ENCODE assay signal across 10 cellular contexts in the genomic region with DNA sequence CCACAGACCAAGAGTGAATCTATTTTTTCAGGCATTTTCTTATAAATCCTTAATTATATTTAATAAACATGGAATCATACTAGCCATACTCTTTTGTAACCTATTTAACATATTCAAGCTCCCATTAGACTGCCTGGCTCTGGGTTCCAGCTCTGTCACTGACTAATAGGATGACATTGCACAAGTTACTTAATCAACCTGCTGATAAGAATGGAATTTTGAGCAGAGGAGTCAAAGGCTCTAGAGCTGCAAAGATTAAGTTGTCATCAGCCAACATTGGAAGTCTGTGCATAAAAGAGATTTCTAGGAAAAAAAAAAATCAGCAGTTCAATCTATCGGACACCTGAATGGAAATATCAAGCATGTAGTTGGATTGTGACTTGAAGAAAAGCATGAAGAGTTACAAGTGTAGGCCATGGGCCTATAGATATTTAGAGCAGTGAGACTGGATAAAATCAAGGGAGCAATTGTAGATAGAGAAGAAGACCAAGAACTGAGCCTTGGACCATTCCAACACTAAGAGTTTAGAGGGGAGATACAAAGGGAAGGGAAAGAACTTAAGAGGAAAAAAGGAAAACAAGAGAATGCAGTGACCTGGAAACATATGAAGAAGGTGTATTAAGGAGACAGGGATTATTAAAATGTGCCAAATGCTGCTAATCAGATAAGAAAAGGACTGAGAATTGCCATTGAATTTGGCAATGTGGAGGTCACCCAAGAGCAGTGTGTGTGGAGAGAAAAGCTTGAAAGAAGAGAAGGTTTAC. TPM values are rescaled to one million over a fixed set of nuclear protein-coding genes. Genes with fewer than 3 reads are reported as not detected.
DNase-seq lines count a peak whose midpoint lies in the region; ATAC-seq and TF ChIP-seq lines count a peak whose summit lies in the region.
"Had no signal": no experiment of that assay in that cellular context is flagged by ENCODE, and none has a peak within 500 bp of the region (broad histone marks: within the 10 kb centered on the region; RNA-seq: fewer than 3 reads in every experiment).

No MANE protein-coding gene starts in this region.

- no peak overlapping the region for H3K27ac Mint-ChIP-seq in endothelial cell (ENCODE audit: unreplicated experiment)
- H3K27ac Mint-ChIP-seq: activated naive CD4-positive, alpha-beta T cell treated with anti-CD3 and anti-CD28 coated beads, Interleukin-2, amount 50 U/mL, for 24 hours had no signal

- no peak for TF ChIP-seq POLR2A in stomach (IDR thresholded peaks at IDR 0.05)

- TF ChIP-seq CTCF in stomach (IDR thresholded peaks at IDR 0.05), result no peak
- no peak for TF ChIP-seq CTCF in endothelial cell (IDR thresholded peaks at IDR 0.05; ENCODE audit: unreplicated experiment)
- no peak for TF ChIP-seq CTCF in omental fat pad (IDR thresholded peaks at IDR 0.05)

- no peaks in the 10 kb centered on the region for H3K27me3 ChIP-seq in stomach

- ATAC-seq in GM18907 (IDR thresholded peaks at IDR 0.05; ENCODE audit: unreplicated experiment), result no peak
- ATAC-seq in HG03378 (IDR thresholded peaks at IDR 0.05; ENCODE audit: unreplicated experiment), result no peak
- ATAC-seq in omental fat pad (ENCODE audit: low FRiP score), result no peak

- no peaks in the 10 kb centered on the region for H3K9me3 Mint-ChIP-seq in endothelial cell (ENCODE audit: unreplicated experiment)
- H3K9me3 Mint-ChIP-seq: activated naive CD4-positive, alpha-beta T cell treated with anti-CD3 and anti-CD28 coated beads, Interleukin-2, amount 50 U/mL, for 24 hours had no signal

- WGBS in stomach, 5 donors, result 55 to 80% (median 71%) methylated on average over 1 of the region's 1 CpG

- no peaks in the 10 kb centered on the region for H3K27me3 Mint-ChIP-seq in endothelial cell (ENCODE audit: unreplicated experiment)

- H3K36me3 ChIP-seq in stomach, result no peaks in the 10 kb centered on the region

- H3K36me3 Mint-ChIP-seq in endothelial cell (ENCODE audit: low read depth, unreplicated experiment), result no peaks in the 10 kb centered on the region
- H3K36me3 Mint-ChIP-seq: activated naive CD4-positive, alpha-beta T cell treated with anti-CD3 and anti-CD28 coated beads, Interleukin-2, amount 50 U/mL, for 24 hours had no signal

- H3K4me3 Mint-ChIP-seq in endothelial cell (ENCODE audit: unreplicated experiment), result no peak overlapping the region
- H3K4me3 Mint-ChIP-seq: activated naive CD4-positive, alpha-beta T cell treated with anti-CD3 and anti-CD28 coated beads, Interleukin-2, amount 50 U/mL, for 24 hours had no signal

- peaks cover 22 to 60% (median 34%) of the 10 kb centered on the region in 4 donors for H3K4me1 ChIP-seq in stomach

- H3K9me3 ChIP-seq in stomach, result no peaks in the 10 kb centered on the region

- DNase-seq in HCEC 1CT, result peak; percentile 19
- DNase-seq in amniotic epithelial cell (ENCODE audit: low read depth), result peak; percentile 94
- peak; percentile 83 for DNase-seq in iris pigment epithelial cell (ENCODE audit: low read depth)
- DNase-seq in stomach, result no peak
- no peak for DNase-seq in endothelial cell (ENCODE audit: low spot score)
- no peak for DNase-seq in omental fat pad (ENCODE audit: low spot score)
- DNase-seq: NCI-H1417 had no signal

- peak overlapping the region in 4 of 5 donors; percentile 65 to 85 (median 76) for H3K27ac ChIP-seq in stomach

- TF ChIP-seq EP300 in stomach (IDR thresholded peaks at IDR 0.05), result no peak

- intact Hi-C loops in stomach (cut with DNase I; ENCODE audit: low total_unique reads), result no loop called here

- peaks cover 38% of the 10 kb centered on the region for H3K4me1 Mint-ChIP-seq in endothelial cell (ENCODE audit: unreplicated experiment)

- H3K4me3 ChIP-seq in stomach, result no peak overlapping the region

RNA-seq across cellular contexts. Expression of a gene that starts 11.0 kb away (rescaled TPM):
- total RNA-seq in stomach, result 10 to 100 TPM in 4 of 5 donors, 1 to 10 TPM in 1; 9.9 to 36.0 (median 24.3) TPM
- 10 to 100 TPM in 2 of 3 donors, 1 to 10 TPM in 1; 9.3 to 28.9 (median 17.6) TPM for polyA plus RNA-seq in stomach
- 12.3 TPM for total RNA-seq in endothelial cell (ENCODE audit: unreplicated experiment)
- 10 to 100 TPM; 10.6 to 23.6 (median 20.2) TPM for total RNA-seq in omental fat pad

RNA-seq across cellular contexts. Expression of a gene that starts 40.8 kb away (rescaled TPM):
- 100 to 1,000 TPM in 1 of 5 donors, 10 to 100 TPM in 4; 49.7 to 124 (median 52.5) TPM for total RNA-seq in stomach
- 10 to 100 TPM in 1 of 3 donors, 1 to 10 TPM in 2; 7.0 to 10.2 (median 9.3) TPM for polyA plus RNA-seq in stomach
- 9.6 TPM for total RNA-seq in endothelial cell (ENCODE audit: unreplicated experiment)
- 10 to 100 TPM; 18.0 to 31.7 (median 23.2) TPM for total RNA-seq in omental fat pad

Comparison
In these comparisons a context has a peak if more than half of its experiments do, and no peak if none do; other contexts are left out.
1. DNase-seq: peak in HCEC 1CT (single experiment), amniotic epithelial cell (single experiment) and iris pigment epithelial cell (single experiment); none in stomach (single experiment), endothelial cell (single experiment) and omental fat pad (single experiment).